Comparison of ENCODE assay signal across 13 cellular contexts in genomic region chr12:111570090-111570961, GRCh38. TPM values are rescaled to one million over a fixed set of nuclear protein-coding genes. Genes with fewer than 3 reads are reported as not detected.
DNase-seq lines count a peak whose midpoint lies in the region; ATAC-seq, FAIRE-seq and TF ChIP-seq lines count a peak whose summit lies in the region.
"Had no signal": no experiment of that assay in that cellular context is flagged by ENCODE, and none has a peak within 500 bp of the region (broad histone marks: within the 10 kb centered on the region; RNA-seq: fewer than 3 reads in every experiment).

No MANE protein-coding gene starts in this region.

- H3K4me3 ChIP-seq in brain microvascular endothelial cell (ENCODE audit: low read depth, low read length) (no peak overlapping the region), kidney (ENCODE audit: low read length in 2 of 2) (no peak overlapping the region)
- H3K4me3 ChIP-seq: spleen, testis had no signal

- no peak overlapping the region for H3K9ac ChIP-seq in kidney (ENCODE audit: low read length in 2 of 2)

- H3K4me1 ChIP-seq in kidney (ENCODE audit: control insufficient read depth in 1 of 2, insufficient read depth in 1 of 2, low read depth in 1 of 2, low read length in 2 of 2), result peaks cover 2 to 5% of the 10 kb centered on the region in 2 donors

- FAIRE-seq in kidney (lab: Jason Lieb, UNC), result no peak

- no peak overlapping the region for H3K27ac Mint-ChIP-seq in activated naive CD4-positive, alpha-beta T cell treated with anti-CD3 and anti-CD28 coated beads, Interleukin-2, amount 10 ng/mL, durations not matched to agents 7 days and 5 days
- H3K27ac Mint-ChIP-seq in effector memory CD8-positive, alpha-beta T cell, result peak overlapping the region in 1 of 2 donors; percentile 7

- in situ Hi-C loops in brain microvascular endothelial cell (cut with HindIII; ENCODE audit: low pct_ligation_motif_present, low sequenced_read_pairs), result no loop called here

- no peaks in the 10 kb centered on the region for H3K9me3 Mint-ChIP-seq in activated naive CD4-positive, alpha-beta T cell treated with anti-CD3 and anti-CD28 coated beads, Interleukin-2, amount 10 ng/mL, durations not matched to agents 7 days and 5 days
- no peaks in the 10 kb centered on the region for H3K9me3 Mint-ChIP-seq in effector memory CD8-positive, alpha-beta T cell

- H3K27me3 ChIP-seq in brain microvascular endothelial cell (replicated peaks), result no peaks in the 10 kb centered on the region
- H3K27me3 ChIP-seq: spleen, testis had no signal

- ATAC-seq in effector memory CD8-positive, alpha-beta T cell (replicated peaks), result no peak

- no peaks in the 10 kb centered on the region for H3K4me1 Mint-ChIP-seq in activated naive CD4-positive, alpha-beta T cell treated with anti-CD3 and anti-CD28 coated beads, Interleukin-2, amount 10 ng/mL, durations not matched to agents 7 days and 5 days
- H3K4me1 Mint-ChIP-seq in effector memory CD8-positive, alpha-beta T cell (ENCODE audit: low read depth in 2 of 2), result peaks cover 18 to 25% of the 10 kb centered on the region in 2 donors

- H3K36me3 ChIP-seq in brain microvascular endothelial cell (replicated peaks) (no peaks in the 10 kb centered on the region), kidney (ENCODE audit: control insufficient read depth in 1 of 2, insufficient read depth in 2 of 2, low read length in 2 of 2) (no peaks in the 10 kb centered on the region)

- H3K27me3 Mint-ChIP-seq in activated naive CD4-positive, alpha-beta T cell treated with anti-CD3 and anti-CD28 coated beads, Interleukin-2, amount 10 ng/mL, durations not matched to agents 7 days and 5 days, result no peaks in the 10 kb centered on the region
- H3K27me3 Mint-ChIP-seq in effector memory CD8-positive, alpha-beta T cell, result no peaks in the 10 kb centered on the region

- TF ChIP-seq CTCF in brain microvascular endothelial cell (IDR thresholded peaks at IDR 0.05; ENCODE audit: low read depth, low read length, missing control alignments) (no peak), kidney (IDR thresholded peaks at IDR 0.05; ENCODE audit: borderline replicate concordance, extremely low read depth, insufficient read depth) (no peak)

- peaks cover 4% of the 10 kb centered on the region for H3K36me3 Mint-ChIP-seq in activated naive CD4-positive, alpha-beta T cell treated with anti-CD3 and anti-CD28 coated beads, Interleukin-2, amount 10 ng/mL, durations not matched to agents 7 days and 5 days
- H3K36me3 Mint-ChIP-seq in effector memory CD8-positive, alpha-beta T cell (ENCODE audit: insufficient read depth), result peaks cover 19% of the 10 kb centered on the region

- intact Hi-C loops in kidney (cut with DNase I), result no loop called here

- CTCF ChIA-PET in activated naive CD4-positive, alpha-beta T cell treated with anti-CD3 and anti-CD28 coated beads, Interleukin-2, amount 10 ng/mL, durations not matched to agents 7 days and 5 days (lab: Charles Lee), result no interaction called here

- H3K27ac ChIP-seq in brain microvascular endothelial cell, result peak overlapping the region; percentile 60
- no peak overlapping the region for H3K27ac ChIP-seq in kidney (ENCODE audit: low read depth in 2 of 2, low read length in 2 of 2)
- H3K27ac ChIP-seq: spleen, testis had no signal

- no peak overlapping the region for H3K4me3 Mint-ChIP-seq in activated naive CD4-positive, alpha-beta T cell treated with anti-CD3 and anti-CD28 coated beads, Interleukin-2, amount 10 ng/mL, durations not matched to agents 7 days and 5 days
- no peak overlapping the region for H3K4me3 Mint-ChIP-seq in effector memory CD8-positive, alpha-beta T cell

- no peaks in the 10 kb centered on the region for H3K9me3 ChIP-seq in kidney (ENCODE audit: control insufficient read depth in 1 of 2, low read length in 2 of 2)
- H3K9me3 ChIP-seq: spleen, testis had no signal

- DNase-seq in AG08395 (ENCODE audit: low spot score) (peak; percentile 74), HT-29 (ENCODE audit: low spot score) (peak; percentile 78), brain microvascular endothelial cell (peak; percentile 86), lung microvascular endothelial cell (ENCODE audit: low read depth in 2 of 2) (peak; percentile 20 to 91), kidney (no peak), NCI-H1694 (lab: John Stamatoyannopoulos, UW) (no peak)
- DNase-seq in activated naive CD4-positive, alpha-beta T cell treated with anti-CD3 and anti-CD28 coated beads, Interleukin-2, amount 10 ng/mL, durations not matched to agents 7 days and 5 days, result no peak
- no peak for DNase-seq in effector memory CD8-positive, alpha-beta T cell
- DNase-seq: activated naive CD4-positive, alpha-beta T cell treated with anti-CD3 and anti-CD28 coated beads, Interleukin-2, amount 50 U/mL, for 16 hours; NCI-H2029 treated with DMSO at 0.1 percent for 48 hours; spleen; T-helper 9 cell; testis had no signal

RNA-seq across cellular contexts. Expression of gene ATXN2, which starts 28.8 kb away (rescaled TPM):
- total RNA-seq in HT-29 (2014; rRNA removed; shearing (Covaris generic)), result 14.5 and 29.9 TPM in 2 replicates
- total RNA-seq in lung microvascular endothelial cell (9.6 and 23.0 TPM in 2 replicates), kidney (56.5 TPM)
- 27.1 TPM for polyA plus RNA-seq in kidney (ENCODE audit: insufficient read depth, low read depth, low replicate concordance)

Comparison
In these comparisons a context has a peak if more than half of its experiments do, and no peak if none do; other contexts are left out.
1. DNase-seq: peak in AG08395 (single experiment), HT-29 (single experiment), brain microvascular endothelial cell (single experiment) and lung microvascular endothelial cell (2 of 2); none in kidney (single experiment), NCI-H1694 (single experiment), activated naive CD4-positive, alpha-beta T cell treated with anti-CD3 and anti-CD28 coated beads, Interleukin-2, amount 10 ng/mL, durations not matched to agents 7 days and 5 days (single experiment) and effector memory CD8-positive, alpha-beta T cell (0 of 3).